ENCODE assay signal across 8 cellular contexts in the genomic region with DNA sequence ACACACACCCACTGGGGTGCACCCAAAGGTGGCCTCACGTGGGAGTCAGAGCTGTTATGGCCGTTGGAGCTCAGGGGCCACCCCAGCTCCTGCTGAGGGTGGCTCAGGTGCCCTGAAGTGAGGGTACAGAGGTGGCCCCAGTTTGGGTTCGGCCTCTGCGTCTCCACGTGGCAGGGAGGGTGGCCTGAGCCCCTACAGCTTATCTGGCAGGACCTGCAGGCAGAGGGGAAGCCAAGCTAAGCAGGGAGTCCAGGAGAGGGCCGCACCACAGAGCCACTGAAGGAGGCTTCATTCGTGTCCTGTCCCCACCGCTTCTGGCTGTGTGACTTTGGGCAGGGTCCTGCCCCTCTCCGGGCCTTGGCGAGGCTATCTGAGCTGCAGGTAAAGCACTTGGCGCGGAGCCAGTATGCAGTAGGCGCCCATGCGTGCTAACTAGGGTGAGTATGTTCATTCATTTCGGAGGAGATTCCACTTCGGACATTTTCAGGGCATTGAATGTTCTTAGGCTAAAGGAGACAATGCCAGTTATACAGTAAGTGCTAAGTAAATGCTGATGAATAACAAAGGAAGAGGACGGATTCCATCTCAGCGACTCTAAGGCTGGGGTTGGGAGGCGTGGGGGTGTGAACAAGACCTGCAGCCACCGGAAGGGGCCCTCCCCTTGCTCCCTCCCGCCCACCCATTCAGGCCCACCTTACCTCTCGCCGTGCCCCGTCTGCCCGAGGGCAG. TPM values are rescaled to one million over a fixed set of nuclear protein-coding genes. Genes with fewer than 3 reads are reported as not detected.
DNase-seq lines count a peak whose midpoint lies in the region; ATAC-seq and TF ChIP-seq lines count a peak whose summit lies in the region.

No MANE protein-coding gene starts in this region.

- H3K9me3 Mint-ChIP-seq in WTC11: no peaks in the 10 kb centered on the region

- CTCF ChIA-PET in WTC11 (lab: Charles Lee): interaction anchor here (0.5 to 3.6 kb wide), 42 partner anchors 8 to 402 kb away, joined by 3 to 26 read pairs (median 4); partner anchors contain the start of genes COPE, CRLF1, DDX49 and ELL

- peaks cover 49% of the 10 kb centered on the region for H3K4me1 Mint-ChIP-seq in WTC11

- no peak for ATAC-seq in left ventricle myocardium superior
- peak; percentile 1 for ATAC-seq in WTC11

- TF ChIP-seq POLR2A in vagina (IDR thresholded peaks at IDR 0.05): no peak

- TF ChIP-seq CTCF in WTC11 (IDR thresholded peaks at IDR 0.05) (no peak), vagina (IDR thresholded peaks at IDR 0.05) (no peak)

- H3K36me3 ChIP-seq in iPS-20b (ENCODE audit: insufficient read depth, low read depth, low read length) (peaks cover 4% of the 10 kb centered on the region; the same call in 1 of the 2 replicates), vagina (peaks cover 0 to 8% of the 10 kb centered on the region in 2 donors)

- H3K27ac ChIP-seq in iPS-20b (ENCODE audit: low read length) (no peak overlapping the region), vagina (no peak overlapping the region)

- H3K27ac Mint-ChIP-seq in WTC11: peak overlapping the region; percentile 78

- peak overlapping the region; percentile 66 for H3K4me3 ChIP-seq in iPS-20b (ENCODE audit: low read length)
- peak overlapping the region; percentile 29 to 51 for H3K4me3 ChIP-seq in vagina

- POLR2A ChIA-PET in WTC11 (lab: Charles Lee): interaction anchor here (0.6 to 1.9 kb wide), 5 partner anchors 10 to 203 kb away, joined by 3 to 8 read pairs (median 4); partner anchors contain the start of gene TMEM59L

- H3K4me1 ChIP-seq in iPS-20b (ENCODE audit: insufficient read depth, low read length): peaks cover 14% of the 10 kb centered on the region; the same call in 1 of the 2 replicates
- peaks cover 43% of the 10 kb centered on the region for H3K4me1 ChIP-seq in vagina

- intact Hi-C loops in left ventricle myocardium superior (cut with micrococcal nuclease) (loop anchor here (10.0 kb wide), 1 partner anchor 251 kb away; no protein-coding TSS in a partner anchor), cardiac septum (cut with DNase I) (loop anchor here (5.0 kb wide), 2 partner anchors 79 to 254 kb away; no protein-coding TSS in a partner anchor), vagina (cut with DNase I) (loop anchor here (5.0 to 10.0 kb wide), 3 partner anchors 81 to 259 kb away; no protein-coding TSS in a partner anchor), head of caudate nucleus (cut with DNase I) (no loop called here)

- H3K9ac ChIP-seq in iPS-20b (ENCODE audit: low read depth, low read length): peak overlapping the region; percentile 68; the same call in 1 of the 2 replicates

- 0 out of 2 replicates have a peak, but pooled peaks cover 3% of the 10 kb centered on the region for H3K36me3 Mint-ChIP-seq in WTC11

- no peaks in the 10 kb centered on the region for H3K9me3 ChIP-seq in iPS-20b (ENCODE audit: insufficient read depth, low read depth, low read length)
- H3K9me3 ChIP-seq in vagina: no peaks in the 10 kb centered on the region

- no peaks in the 10 kb centered on the region for H3K27me3 Mint-ChIP-seq in WTC11 (ENCODE audit: low read depth)

- DNase-seq in left ventricle myocardium superior: peak; percentile 46
- DNase-seq in cardiac septum (ENCODE audit: low spot score): no peak
- peak; percentile 53 for DNase-seq in WTC11 (ENCODE audit: low spot score)
- no peak for DNase-seq in vagina (ENCODE audit: extremely low spot score in 2 of 2)
- DNase-seq in head of caudate nucleus: no peak
- no peak for DNase-seq in DMS153 (lab: John Stamatoyannopoulos, UW)
- no peak for DNase-seq in UCSD-AML1 (lab: John Stamatoyannopoulos, UW; ENCODE audit: unreplicated experiment)

- H3K27me3 ChIP-seq in iPS-20b (ENCODE audit: insufficient read depth, low read length) (peaks cover 25% of the 10 kb centered on the region), vagina (no peaks in the 10 kb centered on the region)

- H3K4me3 Mint-ChIP-seq in WTC11: peak overlapping the region; percentile 74

TF ChIP-seq in WTC11, 78 proteins besides CTCF, POLR2A, EP300 and RAD21 (continues in another document):
- TF ChIP-seq, protein P1, sequence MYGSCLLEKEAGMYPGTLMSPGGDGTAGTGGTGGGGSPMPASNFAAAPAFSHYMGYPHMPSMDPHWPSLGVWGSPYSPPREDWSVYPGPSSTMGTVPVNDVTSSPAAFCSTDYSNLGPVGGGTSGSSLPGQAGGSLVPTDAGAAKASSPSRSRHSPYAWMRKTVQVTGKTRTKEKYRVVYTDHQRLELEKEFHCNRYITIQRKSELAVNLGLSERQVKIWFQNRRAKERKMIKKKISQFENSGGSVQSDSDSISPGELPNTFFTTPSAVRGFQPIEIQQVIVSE (CRISPR knock-in tag; IDR thresholded peaks at IDR 0.05; ENCODE audit: borderline replicate concordance): no peak
- no peak for TF ChIP-seq JAZF1 (CRISPR knock-in tag; IDR thresholded peaks at IDR 0.05)
- TF ChIP-seq ZBTB21 (CRISPR knock-in tag; IDR thresholded peaks at IDR 0.05; ENCODE audit: borderline replicate concordance): no peak
- no peak for TF ChIP-seq HMGXB4 (CRISPR knock-in tag; IDR thresholded peaks at IDR 0.05)
- no peak for TF ChIP-seq PRDM15 (CRISPR knock-in tag; IDR thresholded peaks at IDR 0.05)
- no peak for TF ChIP-seq ZNF416 (CRISPR knock-in tag; IDR thresholded peaks at IDR 0.05)
- TF ChIP-seq, protein P2, sequence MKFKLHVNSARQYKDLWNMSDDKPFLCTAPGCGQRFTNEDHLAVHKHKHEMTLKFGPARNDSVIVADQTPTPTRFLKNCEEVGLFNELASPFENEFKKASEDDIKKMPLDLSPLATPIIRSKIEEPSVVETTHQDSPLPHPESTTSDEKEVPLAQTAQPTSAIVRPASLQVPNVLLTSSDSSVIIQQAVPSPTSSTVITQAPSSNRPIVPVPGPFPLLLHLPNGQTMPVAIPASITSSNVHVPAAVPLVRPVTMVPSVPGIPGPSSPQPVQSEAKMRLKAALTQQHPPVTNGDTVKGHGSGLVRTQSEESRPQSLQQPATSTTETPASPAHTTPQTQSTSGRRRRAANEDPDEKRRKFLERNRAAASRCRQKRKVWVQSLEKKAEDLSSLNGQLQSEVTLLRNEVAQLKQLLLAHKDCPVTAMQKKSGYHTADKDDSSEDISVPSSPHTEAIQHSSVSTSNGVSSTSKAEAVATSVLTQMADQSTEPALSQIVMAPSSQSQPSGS (CRISPR knock-in tag; IDR thresholded peaks at IDR 0.05; ENCODE audit: borderline replicate concordance, low read depth): no peak
- no peak for TF ChIP-seq ZNF671 (CRISPR knock-in tag; IDR thresholded peaks at IDR 0.05)
- 0 out of 2 replicates have a peak, but pooled peaks have one; percentile 35 for TF ChIP-seq EMX1 (CRISPR knock-in tag; IDR thresholded peaks at IDR 0.05)
- TF ChIP-seq OVOL2 (CRISPR knock-in tag; IDR thresholded peaks at IDR 0.05; ENCODE audit: borderline replicate concordance): no peak

RNA-seq across cellular contexts. Expression of gene REX1BD, which starts 4.9 kb away (rescaled TPM):
- total RNA-seq in left ventricle myocardium superior: 75.8 TPM
- total RNA-seq in cardiac septum: 58.9 TPM
- total RNA-seq in WTC11 (2021): 90.2 to 107 TPM (median 99.0 TPM) in 3 replicates
- total RNA-seq in vagina: 124 TPM

RNA-seq across cellular contexts. Expression of gene CRLF1, which starts 13.1 kb away (rescaled TPM):
- total RNA-seq in left ventricle myocardium superior (21.4 TPM), cardiac septum (29.6 TPM), WTC11 (2021) (36.4 to 55.8 TPM (median 51.4 TPM) in 3 replicates), vagina (15.2 TPM)

RNA-seq across cellular contexts. Expression of gene TMEM59L, which starts 19.1 kb away (rescaled TPM):
- total RNA-seq in left ventricle myocardium superior (1.5 TPM), cardiac septum (3.0 TPM), WTC11 (2021) (14.8 to 30.0 TPM (median 27.3 TPM) in 3 replicates), vagina (4.2 TPM)

RNA-seq across cellular contexts. Expression of gene UBA52, which starts 21.9 kb away (rescaled TPM):
- total RNA-seq in left ventricle myocardium superior: 725 TPM
- 573 TPM for total RNA-seq in cardiac septum
- total RNA-seq in WTC11 (2021): 1,300 to 1,361 TPM (median 1,328 TPM) in 3 replicates
- 747 TPM for total RNA-seq in vagina

RNA-seq across cellular contexts. Expression of gene KXD1, which starts 35.9 kb away (rescaled TPM):
- total RNA-seq in left ventricle myocardium superior (43.9 TPM), cardiac septum (59.6 TPM), WTC11 (2021) (136 to 155 TPM (median 154 TPM) in 3 replicates), vagina (131 TPM)

Comparison
In these comparisons a context has a peak if more than half of its experiments do, and no peak if none do; other contexts are left out.
1. DNase-seq: peak in left ventricle myocardium superior (single experiment) and WTC11 (single experiment); none in cardiac septum (single experiment), vagina (0 of 2), head of caudate nucleus (0 of 42), DMS153 (single experiment) and UCSD-AML1 (single experiment).